In genomic region chr17:83202002-83203000, GRCh38 we compare ENCODE assay signal across 8 cellular contexts.
A peak's percentile ranks its signal among the peaks of the same experiment; 100 is the strongest.
DNase-seq lines count a peak whose midpoint lies in the region; ATAC-seq and TF ChIP-seq lines count a peak whose summit lies in the region.

No MANE protein-coding gene starts in this region.

- intact Hi-C loops in natural killer cell (cut with micrococcal nuclease): no loop called here
- intact Hi-C loops in vagina (cut with DNase I): no loop called here

- H3K4me1 Mint-ChIP-seq in effector memory CD8-positive, alpha-beta T cell (ENCODE audit: low read depth in 2 of 2): peaks cover 42 to 55% of the 10 kb centered on the region in 2 donors
- H3K4me1 Mint-ChIP-seq in natural killer cell: peaks cover 55 to 69% of the 10 kb centered on the region in 2 donors

- no peak for TF ChIP-seq CTCF in natural killer cell (IDR thresholded peaks at IDR 0.05)
- no peak for TF ChIP-seq CTCF in vagina (IDR thresholded peaks at IDR 0.05)

- peak; percentile 1 for DNase-seq in activated naive CD4-positive, alpha-beta T cell treated with Interleukin-2 at 50 U/mL for 16 hours
- no peak for DNase-seq in activated naive CD4-positive, alpha-beta T cell (lab: John Stamatoyannopoulos, UW)
- peak in 1 of 3 experiments; percentile 0 for DNase-seq in effector memory CD8-positive, alpha-beta T cell
- DNase-seq in natural killer cell (peak; percentile 16), vagina (ENCODE audit: extremely low spot score in 2 of 2) (no peak), superior temporal gyrus (ENCODE audit: extremely low spot score) (no peak)

- H3K27me3 ChIP-seq in vagina: no peaks in the 10 kb centered on the region

- H3K4me1 ChIP-seq in vagina: peaks cover 61% of the 10 kb centered on the region

- peak overlapping the region; percentile 77 to 98 for H3K27ac Mint-ChIP-seq in effector memory CD8-positive, alpha-beta T cell
- peak overlapping the region; percentile 98 to 99 for H3K27ac Mint-ChIP-seq in natural killer cell

- peaks cover 29% of the 10 kb centered on the region for H3K36me3 Mint-ChIP-seq in effector memory CD8-positive, alpha-beta T cell (ENCODE audit: insufficient read depth)
- no peaks in the 10 kb centered on the region for H3K36me3 Mint-ChIP-seq in natural killer cell

- TF ChIP-seq POLR2A in vagina (IDR thresholded peaks at IDR 0.05): no peak

- H3K4me3 ChIP-seq in vagina: no peak overlapping the region

- H3K4me3 Mint-ChIP-seq in effector memory CD8-positive, alpha-beta T cell: peak overlapping the region; percentile 8 to 29
- peak overlapping the region; percentile 62 for H3K4me3 Mint-ChIP-seq in natural killer cell

- no peaks in the 10 kb centered on the region for H3K9me3 Mint-ChIP-seq in effector memory CD8-positive, alpha-beta T cell
- no peaks in the 10 kb centered on the region for H3K9me3 Mint-ChIP-seq in natural killer cell

- H3K27ac ChIP-seq in vagina: peak overlapping the region; percentile 95

- no peaks in the 10 kb centered on the region for H3K36me3 ChIP-seq in vagina

- no peaks in the 10 kb centered on the region for H3K9me3 ChIP-seq in vagina

- no peak for ATAC-seq in effector memory CD8-positive, alpha-beta T cell (replicated peaks)
- no peak for ATAC-seq in natural killer cell
- no peak for ATAC-seq in GM18867 (IDR thresholded peaks at IDR 0.05; ENCODE audit: unreplicated experiment)
- ATAC-seq in HG03571 (IDR thresholded peaks at IDR 0.05; ENCODE audit: unreplicated experiment): no peak

- H3K27me3 Mint-ChIP-seq in effector memory CD8-positive, alpha-beta T cell: no peaks in the 10 kb centered on the region
- no peaks in the 10 kb centered on the region for H3K27me3 Mint-ChIP-seq in natural killer cell (ENCODE audit: low read depth in 2 of 2)

Comparison
In these comparisons a context has a peak if more than half of its experiments do, and no peak if none do; other contexts are left out.
1. DNase-seq: peak in activated naive CD4-positive, alpha-beta T cell treated with Interleukin-2 at 50 U/mL for 16 hours (single experiment) and natural killer cell (single experiment); none in activated naive CD4-positive, alpha-beta T cell (0 of 4), vagina (0 of 2) and superior temporal gyrus (single experiment).